Comparison of ENCODE assay signal across 8 cellular contexts in genomic region chr20:62156592-62157386, GRCh38. TPM values are rescaled to one million over a fixed set of nuclear protein-coding genes. Genes with fewer than 3 reads are reported as not detected.
DNase-seq lines count a peak whose midpoint lies in the region; ATAC-seq and TF ChIP-seq lines count a peak whose summit lies in the region.

No MANE protein-coding gene starts in this region.

- H3K9me3 Mint-ChIP-seq in activated T-helper 2 cell treated with anti-CD3 and anti-CD28 coated beads, Interferon-gamma antibody, Interleukin-2, Interleukin-4, amounts not matched to agents 10 μg/mL and 5 μg/mL and 100 μg/mL, durations not matched to agents 14 hours and 24 hours and 36 hours: peaks cover 19% of the 10 kb centered on the region

- H3K27me3 ChIP-seq in Panc1 (ENCODE audit: control insufficient read depth, insufficient read depth, low read length) (no peaks in the 10 kb centered on the region), psoas muscle (ENCODE audit: insufficient read depth in 3 of 3, low read length in 2 of 3) (no peaks in the 10 kb centered on the region)

- no peak overlapping the region for H3K4me3 Mint-ChIP-seq in activated T-helper 2 cell treated with anti-CD3 and anti-CD28 coated beads, Interferon-gamma antibody, Interleukin-2, Interleukin-4, amounts not matched to agents 10 μg/mL and 5 μg/mL and 100 μg/mL, durations not matched to agents 14 hours and 24 hours and 36 hours (ENCODE audit: low read depth)

- H3K36me3 ChIP-seq in Panc1 (ENCODE audit: control insufficient read depth, insufficient read depth, low read length) (no peaks in the 10 kb centered on the region), psoas muscle (ENCODE audit: insufficient read depth in 1 of 2, low read depth in 1 of 2) (peaks cover 0 to 24% of the 10 kb centered on the region in 2 donors)

- POLR2A ChIA-PET in Panc1 (lab: Charles Lee): no interaction called here

- H3K9me3 ChIP-seq in Panc1 (ENCODE audit: control insufficient read depth, insufficient read depth, low read depth, low read length): no peaks in the 10 kb centered on the region
- no peaks in the 10 kb centered on the region for H3K9me3 ChIP-seq in psoas muscle

- H3K4me1 Mint-ChIP-seq in activated T-helper 2 cell treated with anti-CD3 and anti-CD28 coated beads, Interferon-gamma antibody, Interleukin-2, Interleukin-4, amounts not matched to agents 10 μg/mL and 5 μg/mL and 100 μg/mL, durations not matched to agents 14 hours and 24 hours and 36 hours (ENCODE audit: low read depth): peaks cover 10% of the 10 kb centered on the region

- peak; percentile 82 for TF ChIP-seq CTCF in C4-2B (conservative IDR thresholded peaks at IDR 0.05)
- TF ChIP-seq CTCF in Panc1 (IDR thresholded peaks at IDR 0.05): peak; percentile 92
- TF ChIP-seq CTCF in psoas muscle (IDR thresholded peaks at IDR 0.05): peak; percentile 68

- no peak overlapping the region for H3K4me3 ChIP-seq in Panc1 (ENCODE audit: low read depth in 2 of 2, low read length in 2 of 2)
- peak overlapping the region; percentile 15 for H3K4me3 ChIP-seq in psoas muscle

- BruUV-seq in Panc1 (replicated peaks; lab: Mats Ljungman, UMichigan): no TSS peak

- peak; percentile 61 for ATAC-seq in GM21576 (IDR thresholded peaks at IDR 0.05; ENCODE audit: unreplicated experiment)
- ATAC-seq in Panc1: peak; percentile 82
- ATAC-seq in psoas muscle: peak; percentile 69 to 89 (median 78)
- ATAC-seq in HG03520 (IDR thresholded peaks at IDR 0.05; ENCODE audit: unreplicated experiment): no peak
- no peak for ATAC-seq in GM18867 (IDR thresholded peaks at IDR 0.05; ENCODE audit: unreplicated experiment)

- peaks cover 17% of the 10 kb centered on the region for H3K4me1 ChIP-seq in Panc1 (ENCODE audit: control insufficient read depth, insufficient read depth, low read length)
- peaks cover 8% of the 10 kb centered on the region for H3K4me1 ChIP-seq in psoas muscle

- in situ Hi-C loops in Panc1 (cut with HindIII; ENCODE audit: low pct_unique_long_range_greater_than_20kb, low sequenced_read_pairs): no loop called here

- DNase-seq in Panc1 (ENCODE audit: low read depth, low spot score) (no peak), germinal center (ENCODE audit: low spot score) (peak; percentile 81), psoas muscle (peak; percentile 72 to 87)
- DNase-seq in activated T-helper 2 cell treated with anti-CD3 and anti-CD28 coated beads, Interferon-gamma antibody, Interleukin-2, Interleukin-4, amounts not matched to agents 10 μg/mL and 5 μg/mL and 100 μg/mL, durations not matched to agents 14 hours and 24 hours and 36 hours (ENCODE audit: low spot score): peak; percentile 60

- H3K36me3 Mint-ChIP-seq in activated T-helper 2 cell treated with anti-CD3 and anti-CD28 coated beads, Interferon-gamma antibody, Interleukin-2, Interleukin-4, amounts not matched to agents 10 μg/mL and 5 μg/mL and 100 μg/mL, durations not matched to agents 14 hours and 24 hours and 36 hours (ENCODE audit: low read depth): peaks cover 53% of the 10 kb centered on the region

- H3K27ac Mint-ChIP-seq in activated T-helper 2 cell treated with anti-CD3 and anti-CD28 coated beads, Interferon-gamma antibody, Interleukin-2, Interleukin-4, amounts not matched to agents 10 μg/mL and 5 μg/mL and 100 μg/mL, durations not matched to agents 14 hours and 24 hours and 36 hours: no peak overlapping the region

- 42 to 53% (median 52%) methylated on average over 20 to 24 of the region's 24 CpGs for WGBS in psoas muscle, 3 donors

- intact Hi-C loops in Panc1 (cut with micrococcal nuclease; ENCODE audit: unreplicated experiment) (no loop called here), psoas muscle (cut with DNase I) (no loop called here)
- intact Hi-C loops in activated T-helper 2 cell treated with anti-CD3 and anti-CD28 coated beads, Interferon-gamma antibody, Interleukin-2, Interleukin-4, amounts not matched to agents 10 μg/mL and 5 μg/mL and 100 μg/mL, durations not matched to agents 14 hours and 24 hours and 36 hours (cut with micrococcal nuclease): no loop called here

- CTCF ChIA-PET in Panc1 (lab: Charles Lee): interaction anchor here (0.7 to 0.9 kb wide), 2 partner anchors 89 to 146 kb away, joined by 3 read pairs; no protein-coding TSS in a partner anchor

- no peaks in the 10 kb centered on the region for H3K27me3 Mint-ChIP-seq in activated T-helper 2 cell treated with anti-CD3 and anti-CD28 coated beads, Interferon-gamma antibody, Interleukin-2, Interleukin-4, amounts not matched to agents 10 μg/mL and 5 μg/mL and 100 μg/mL, durations not matched to agents 14 hours and 24 hours and 36 hours (ENCODE audit: low read depth)

- H3K27ac ChIP-seq in C4-2B (no peak overlapping the region), Panc1 (ENCODE audit: low read length) (no peak overlapping the region), psoas muscle (no peak overlapping the region)

RNA-seq across cellular contexts. Expression of gene SS18L1, which starts 13.2 kb away (rescaled TPM):
- total RNA-seq in Panc1 (2021; ENCODE audit: unreplicated experiment): 21.6 TPM
- polyA plus RNA-seq in Panc1 (2012; ENCODE audit: insufficient read length): 23.7 TPM
- total RNA-seq in activated T-helper 2 cell treated with anti-CD3 and anti-CD28 coated beads, Interferon-gamma antibody, Interleukin-2, Interleukin-4, amounts not matched to agents 10 μg/mL and 5 μg/mL and 100 μg/mL, durations not matched to agents 14 hours and 24 hours and 36 hours: 26.0 and 30.7 TPM in 2 replicates
- total RNA-seq in psoas muscle: 10 to 100 TPM; 10.2 to 18.0 (median 13.2) TPM
- polyA plus RNA-seq in psoas muscle: 10 to 100 TPM; 10.1 to 12.7 (median 10.3) TPM

RNA-seq across cellular contexts. Expression of gene PSMA7, which starts 13.6 kb away (rescaled TPM):
- 402 TPM for total RNA-seq in Panc1 (2021; ENCODE audit: unreplicated experiment)
- 469 TPM for polyA plus RNA-seq in Panc1 (2012; ENCODE audit: insufficient read length)
- total RNA-seq in activated T-helper 2 cell treated with anti-CD3 and anti-CD28 coated beads, Interferon-gamma antibody, Interleukin-2, Interleukin-4, amounts not matched to agents 10 μg/mL and 5 μg/mL and 100 μg/mL, durations not matched to agents 14 hours and 24 hours and 36 hours: 405 and 434 TPM in 2 replicates
- 100 to 1,000 TPM; 307 to 499 (median 459) TPM for total RNA-seq in psoas muscle
- polyA plus RNA-seq in psoas muscle: 1,000 to 10,000 TPM in 1 of 3 donors, 100 to 1,000 TPM in 2; 652 to 1,146 (median 986) TPM

RNA-seq across cellular contexts. Expression of gene MTG2, which starts 26.0 kb away (rescaled TPM):
- total RNA-seq in Panc1 (2021; ENCODE audit: unreplicated experiment) (56.8 TPM), psoas muscle (10 to 100 TPM; 29.5 to 56.5 (median 39.6) TPM)
- polyA plus RNA-seq in Panc1 (2012; ENCODE audit: insufficient read length): 52.9 TPM
- 34.0 and 40.2 TPM in 2 replicates for total RNA-seq in activated T-helper 2 cell treated with anti-CD3 and anti-CD28 coated beads, Interferon-gamma antibody, Interleukin-2, Interleukin-4, amounts not matched to agents 10 μg/mL and 5 μg/mL and 100 μg/mL, durations not matched to agents 14 hours and 24 hours and 36 hours
- polyA plus RNA-seq in psoas muscle: 10 to 100 TPM; 25.0 to 56.2 (median 46.7) TPM

RNA-seq across cellular contexts. Expression of gene LSM14B, which starts 34.5 kb away (rescaled TPM):
- total RNA-seq in Panc1 (2021; ENCODE audit: unreplicated experiment): 52.2 TPM
- polyA plus RNA-seq in Panc1 (2012; ENCODE audit: insufficient read length): 50.1 TPM
- total RNA-seq in activated T-helper 2 cell treated with anti-CD3 and anti-CD28 coated beads, Interferon-gamma antibody, Interleukin-2, Interleukin-4, amounts not matched to agents 10 μg/mL and 5 μg/mL and 100 μg/mL, durations not matched to agents 14 hours and 24 hours and 36 hours: 42.9 and 45.0 TPM in 2 replicates
- 10 to 100 TPM; 52.4 to 67.0 (median 60.8) TPM for total RNA-seq in psoas muscle
- polyA plus RNA-seq in psoas muscle: 10 to 100 TPM; 26.4 to 54.2 (median 39.6) TPM

Comparison
In these comparisons a context has a peak if more than half of its experiments do, and no peak if none do; other contexts are left out.
1. ATAC-seq: peak in GM21576 (single experiment), Panc1 (single experiment) and psoas muscle (4 of 4); none in HG03520 (single experiment) and GM18867 (single experiment).
2. Peak in every context shown above with its lines, with median percentiles within 50 percentile points of each other: CTCF ChIP-seq.